Comparison of ENCODE assay signal across 10 cellular contexts in genomic region chr10:126663328-126663727, GRCh38. TPM values are rescaled to one million over a fixed set of nuclear protein-coding genes. Genes with fewer than 3 reads are reported as not detected.
A peak's percentile ranks its signal among the peaks of the same experiment; 100 is the strongest.
DNase-seq lines count a peak whose midpoint lies in the region; ATAC-seq and TF ChIP-seq lines count a peak whose summit lies in the region.
"Had no signal": no experiment of that assay in that cellular context is flagged by ENCODE, and none has a peak within 500 bp of the region (broad histone marks: within the 10 kb centered on the region; RNA-seq: fewer than 3 reads in every experiment).

No MANE protein-coding gene starts in this region.

- H3K36me3 Mint-ChIP-seq in CD8-positive, alpha-beta memory T cell = no peaks in the 10 kb centered on the region
- no peaks in the 10 kb centered on the region for H3K36me3 Mint-ChIP-seq in T-helper 17 cell (ENCODE audit: low read depth)
- no peaks in the 10 kb centered on the region for H3K36me3 Mint-ChIP-seq in CD4-positive, alpha-beta T cell (ENCODE audit: low read depth)

- no peak overlapping the region for H3K27ac ChIP-seq in CD8-positive, alpha-beta memory T cell (ENCODE audit: low read depth, low read length)
- no peak overlapping the region for H3K27ac ChIP-seq in CD4-positive, alpha-beta T cell (ENCODE audit: low read depth, low read length)
- H3K27ac ChIP-seq: pancreas, thoracic aorta had no signal

- H3K9me3 ChIP-seq in CD8-positive, alpha-beta memory T cell (ENCODE audit: low read length) = no peaks in the 10 kb centered on the region
- H3K9me3 ChIP-seq in T-helper 17 cell (ENCODE audit: control insufficient read depth, low read length, poor library complexity, severe bottlenecking) = no peaks in the 10 kb centered on the region
- no peaks in the 10 kb centered on the region for H3K9me3 ChIP-seq in CD4-positive, alpha-beta T cell (ENCODE audit: control insufficient read depth, low read length)
- H3K9me3 ChIP-seq: pancreas, thoracic aorta had no signal

- DNase-seq in CD8-positive, alpha-beta memory T cell = peak in 1 of 5 donors; percentile 7
- no peak for DNase-seq in T-helper 17 cell
- peak; percentile 100 for DNase-seq in foreskin melanocyte
- DNase-seq in posterior cingulate gyrus = peak; percentile 60 to 97 (median 88)
- DNase-seq in CD4-positive, alpha-beta T cell = no peak
- no peak for DNase-seq in DMS114 treated with DMSO at 0.1 percent for 48 hours (lab: John Stamatoyannopoulos, UW; ENCODE audit: unreplicated experiment)
- DNase-seq in NCI-H2081 treated with DMSO at 0.1 percent for 48 hours (lab: John Stamatoyannopoulos, UW) = no peak
- DNase-seq in NCI-H524 treated with DMSO at 0.1 percent for 48 hours (lab: John Stamatoyannopoulos, UW) = no peak

- peak overlapping the region in 1 of 7 donors; percentile 51 for H3K4me3 Mint-ChIP-seq in CD8-positive, alpha-beta memory T cell
- peak overlapping the region; percentile 5 for H3K4me3 Mint-ChIP-seq in T-helper 17 cell
- no peak overlapping the region for H3K4me3 Mint-ChIP-seq in CD4-positive, alpha-beta T cell

- POLR2A ChIA-PET in CD8-positive, alpha-beta memory T cell (lab: Charles Lee) = no interaction called here
- POLR2A ChIA-PET in CD4-positive, alpha-beta T cell (lab: Charles Lee) = no interaction called here

- H3K27ac Mint-ChIP-seq in CD8-positive, alpha-beta memory T cell = peak overlapping the region in 6 of 8 donors; percentile 15 to 88 (median 77)
- H3K27ac Mint-ChIP-seq in T-helper 17 cell = no peak overlapping the region
- H3K27ac Mint-ChIP-seq in CD4-positive, alpha-beta T cell = no peak overlapping the region

- no peaks in the 10 kb centered on the region for H3K4me1 ChIP-seq in CD8-positive, alpha-beta memory T cell (ENCODE audit: insufficient read depth, low read length)
- H3K4me1 ChIP-seq: pancreas had no signal

- CTCF ChIA-PET in CD8-positive, alpha-beta memory T cell (lab: Charles Lee) = no interaction called here
- CTCF ChIA-PET in CD4-positive, alpha-beta T cell (lab: Charles Lee) = no interaction called here

- intact Hi-C loops in posterior cingulate gyrus (cut with DNase I) = loop anchor here (10.0 kb wide), 1 partner anchor 99 kb away; no protein-coding TSS in a partner anchor
- intact Hi-C loops in CD4-positive, alpha-beta T cell (cut with DNase I, micrococcal nuclease) = no loop called here

- peaks cover 0 to 6% (median 4%) of the 10 kb centered on the region in 3 donors for H3K4me1 Mint-ChIP-seq in CD8-positive, alpha-beta memory T cell
- no peaks in the 10 kb centered on the region for H3K4me1 Mint-ChIP-seq in T-helper 17 cell
- no peaks in the 10 kb centered on the region for H3K4me1 Mint-ChIP-seq in CD4-positive, alpha-beta T cell (ENCODE audit: low read depth)

- H3K4me3 ChIP-seq in CD8-positive, alpha-beta memory T cell (ENCODE audit: low read length) = no peak overlapping the region
- H3K4me3 ChIP-seq: pancreas, thoracic aorta had no signal

- peaks cover 0 to 2% of the 10 kb centered on the region in 2 donors for H3K27me3 Mint-ChIP-seq in CD8-positive, alpha-beta memory T cell
- H3K27me3 Mint-ChIP-seq in T-helper 17 cell = no peaks in the 10 kb centered on the region
- peaks cover 9% of the 10 kb centered on the region for H3K27me3 Mint-ChIP-seq in CD4-positive, alpha-beta T cell

- ATAC-seq in T-helper 17 cell = peak; percentile 35
- no peak for ATAC-seq in CD4-positive, alpha-beta T cell (ENCODE audit: poor library complexity)

- no peaks in the 10 kb centered on the region for H3K36me3 ChIP-seq in CD8-positive, alpha-beta memory T cell (ENCODE audit: insufficient read depth, low read length)
- H3K36me3 ChIP-seq: pancreas, thoracic aorta had no signal

- peaks cover 0 to 7% (median 0%) of the 10 kb centered on the region in 5 donors for H3K9me3 Mint-ChIP-seq in CD8-positive, alpha-beta memory T cell
- no peaks in the 10 kb centered on the region for H3K9me3 Mint-ChIP-seq in CD4-positive, alpha-beta T cell

- H3K27me3 ChIP-seq in CD8-positive, alpha-beta memory T cell (ENCODE audit: insufficient read depth, low read length, poor library complexity, severe bottlenecking) = no peaks in the 10 kb centered on the region
- no peaks in the 10 kb centered on the region for H3K27me3 ChIP-seq in CD4-positive, alpha-beta T cell (ENCODE audit: control insufficient read depth, insufficient read depth, low read length)
- H3K27me3 ChIP-seq: pancreas had no signal

- TF ChIP-seq CTCF in CD4-positive, alpha-beta T cell (IDR thresholded peaks at IDR 0.05) = no peak

RNA-seq across cellular contexts. Expression of gene C10orf90, which starts 7.2 kb away (rescaled TPM):
- total RNA-seq in CD8-positive, alpha-beta memory T cell = not detected
- polyA plus RNA-seq in CD8-positive, alpha-beta memory T cell = not detected
- total RNA-seq in T-helper 17 cell = under 1 TPM in 1 of 2 donors, not detected in 1; 0.83 TPM
- not detected for total RNA-seq in CD4-positive, alpha-beta T cell
- total RNA-seq: thoracic aorta had no signal
- polyA plus RNA-seq: pancreas had no signal

Comparison
In these comparisons a context has a peak if more than half of its experiments do, and no peak if none do; other contexts are left out.
1. DNase-seq: peak in foreskin melanocyte (single experiment) and posterior cingulate gyrus (10 of 10); none in T-helper 17 cell (0 of 3), CD4-positive, alpha-beta T cell (0 of 10), DMS114 treated with DMSO at 0.1 percent for 48 hours (single experiment), NCI-H2081 treated with DMSO at 0.1 percent for 48 hours (single experiment) and NCI-H524 treated with DMSO at 0.1 percent for 48 hours (single experiment).
2. H3K27ac Mint-ChIP-seq: peak in CD8-positive, alpha-beta memory T cell (6 of 8); none in T-helper 17 cell (single experiment) and CD4-positive, alpha-beta T cell (single experiment).